Comparison of ENCODE assay signal across 12 cellular contexts in genomic region chr13:30718661-30719520, GRCh38. TPM values are rescaled to one million over a fixed set of nuclear protein-coding genes. Genes with fewer than 3 reads are reported as not detected.
DNase-seq lines count a peak whose midpoint lies in the region; ATAC-seq and TF ChIP-seq lines count a peak whose summit lies in the region.
"Had no signal": no experiment of that assay in that cellular context is flagged by ENCODE, and none has a peak within 500 bp of the region (broad histone marks: within the 10 kb centered on the region; RNA-seq: fewer than 3 reads in every experiment).

No MANE protein-coding gene starts in this region.

- H2AFZ ChIP-seq in trophoblast cell (ENCODE audit: insufficient read depth, low read length, poor library complexity) = no peak overlapping the region

- H3K9ac ChIP-seq in trophoblast cell (ENCODE audit: low read length) = no peak overlapping the region

- no peaks in the 10 kb centered on the region for H3K27me3 ChIP-seq in trophoblast cell (ENCODE audit: insufficient read depth, low read length)

- H3K27ac Mint-ChIP-seq in mesothelial cell of epicardium = no peak overlapping the region

- no peak for ATAC-seq in GM19324 (IDR thresholded peaks at IDR 0.05; ENCODE audit: low FRiP score, unreplicated experiment)

- no peak overlapping the region for H2BK120ac ChIP-seq in trophoblast cell (ENCODE audit: insufficient read depth, low read length, poor library complexity)

- H3K4me1 ChIP-seq in trophoblast cell (ENCODE audit: control insufficient read depth in 1 of 2, insufficient read depth in 2 of 2, low read length in 2 of 2) = peaks cover 0 to 3% of the 10 kb centered on the region in 2 experiments

- H3K27ac ChIP-seq in coronary artery (no peak overlapping the region), trophoblast cell (ENCODE audit: low read depth, low read length) (no peak overlapping the region)

- H2AK5ac ChIP-seq in trophoblast cell (ENCODE audit: low read length) = no peak overlapping the region

- whole genome bisulfite sequencing in trophoblast cell (ENCODE audit: extremely low coverage, insufficient coverage, insufficient read length) = no CpG with 5 or more reads among the region's 9 CpGs

- H3K14ac ChIP-seq in trophoblast cell (ENCODE audit: low read length) = no peak overlapping the region

- H3K79me2 ChIP-seq in trophoblast cell (ENCODE audit: control insufficient read depth, insufficient read depth, low read length, poor library complexity) = no peaks in the 10 kb centered on the region

- no peaks in the 10 kb centered on the region for H3K9me3 ChIP-seq in trophoblast cell (ENCODE audit: insufficient read depth, low read depth, low read length)

- no peak overlapping the region for H4K8ac ChIP-seq in trophoblast cell (ENCODE audit: low read depth, low read length)

- DNase-seq in GM03348 (ENCODE audit: low spot score) (peak; percentile 88), NCI-H460 (ENCODE audit: extremely low read depth, low read depth) (peak; percentile 11), coronary artery (ENCODE audit: low spot score) (peak; percentile 65), trophoblast cell (peak; percentile 59 to 78), mesothelial cell of epicardium (ENCODE audit: low spot score in 2 of 2, unreplicated experiment in 2 of 2) (no peak), D341Med (ENCODE audit: low spot score) (no peak), NK-92 (lab: John Stamatoyannopoulos, UW; ENCODE audit: unreplicated experiment) (no peak)
- DNase-seq: central memory CD4-positive, alpha-beta T cell; NCI-H1417; SHP77 treated with DMSO at 0.1 percent for 48 hours had no signal

- H3K23ac ChIP-seq in trophoblast cell (ENCODE audit: low read length) = no peak overlapping the region

- H2BK12ac ChIP-seq in trophoblast cell (ENCODE audit: low read length) = no peak overlapping the region

- no peak overlapping the region for H3K4ac ChIP-seq in trophoblast cell (ENCODE audit: low read depth, low read length)

- no peaks in the 10 kb centered on the region for H3K79me1 ChIP-seq in trophoblast cell (ENCODE audit: low read length)

- H3K36me3 Mint-ChIP-seq in mesothelial cell of epicardium = no peaks in the 10 kb centered on the region

- H3K4me3 ChIP-seq in coronary artery (no peak overlapping the region), trophoblast cell (ENCODE audit: low read depth, low read length) (no peak overlapping the region)

- TF ChIP-seq CTCF in coronary artery (IDR thresholded peaks at IDR 0.05) = no peak
- TF ChIP-seq CTCF in mesothelial cell of epicardium (IDR thresholded peaks at IDR 0.05; ENCODE audit: unreplicated experiment) = no peak

- H2BK5ac ChIP-seq in trophoblast cell (ENCODE audit: low read depth, low read length, poor library complexity) = no peak overlapping the region

- no peaks in the 10 kb centered on the region for H3K27me3 Mint-ChIP-seq in mesothelial cell of epicardium (ENCODE audit: low read depth)

- no peaks in the 10 kb centered on the region for H3K9me3 Mint-ChIP-seq in mesothelial cell of epicardium
- H3K9me3 Mint-ChIP-seq: neural crest cell had no signal

- H3K4me1 Mint-ChIP-seq in mesothelial cell of epicardium = peaks cover 6% of the 10 kb centered on the region

- no peak overlapping the region for H4K12ac ChIP-seq in trophoblast cell (ENCODE audit: low read depth, low read length)

- H3K18ac ChIP-seq in trophoblast cell (ENCODE audit: low read length) = no peak overlapping the region

- no peaks in the 10 kb centered on the region for H3K36me3 ChIP-seq in trophoblast cell (ENCODE audit: control insufficient read depth in 1 of 2, insufficient read depth in 2 of 2, low read length in 2 of 2)

- no peak overlapping the region for H4K91ac ChIP-seq in trophoblast cell (ENCODE audit: low read depth, low read length)

- no peak overlapping the region for H3K4me2 ChIP-seq in trophoblast cell (ENCODE audit: low read length)

- H3K4me3 Mint-ChIP-seq in mesothelial cell of epicardium = no peak overlapping the region
- H3K4me3 Mint-ChIP-seq: neural crest cell had no signal

RNA-seq across cellular contexts. Expression of gene ALOX5AP, which starts 16.5 kb away (rescaled TPM):
- total RNA-seq in NCI-H460 (2014; rRNA removed; shearing (Covaris generic)) = not detected in 2 replicates
- not detected in 2 replicates for polyA plus RNA-seq in NCI-H460 (2014; cell fraction: nucleus; rRNA removed)
- polyA plus RNA-seq in trophoblast cell (2013) = 3.3 and 3.5 TPM in 2 replicates
- 0.25 TPM in 2 of 3 replicates, not detected in the other for total RNA-seq in mesothelial cell of epicardium
- total RNA-seq: neural crest cell had no signal

Comparison
In these comparisons a context has a peak if more than half of its experiments do, and no peak if none do; other contexts are left out.
1. DNase-seq: peak in GM03348 (single experiment), NCI-H460 (single experiment), coronary artery (single experiment) and trophoblast cell (2 of 2); none in mesothelial cell of epicardium (0 of 2), D341Med (single experiment) and NK-92 (single experiment).